ENCODE assay signal across 8 cellular contexts in the genomic region with DNA sequence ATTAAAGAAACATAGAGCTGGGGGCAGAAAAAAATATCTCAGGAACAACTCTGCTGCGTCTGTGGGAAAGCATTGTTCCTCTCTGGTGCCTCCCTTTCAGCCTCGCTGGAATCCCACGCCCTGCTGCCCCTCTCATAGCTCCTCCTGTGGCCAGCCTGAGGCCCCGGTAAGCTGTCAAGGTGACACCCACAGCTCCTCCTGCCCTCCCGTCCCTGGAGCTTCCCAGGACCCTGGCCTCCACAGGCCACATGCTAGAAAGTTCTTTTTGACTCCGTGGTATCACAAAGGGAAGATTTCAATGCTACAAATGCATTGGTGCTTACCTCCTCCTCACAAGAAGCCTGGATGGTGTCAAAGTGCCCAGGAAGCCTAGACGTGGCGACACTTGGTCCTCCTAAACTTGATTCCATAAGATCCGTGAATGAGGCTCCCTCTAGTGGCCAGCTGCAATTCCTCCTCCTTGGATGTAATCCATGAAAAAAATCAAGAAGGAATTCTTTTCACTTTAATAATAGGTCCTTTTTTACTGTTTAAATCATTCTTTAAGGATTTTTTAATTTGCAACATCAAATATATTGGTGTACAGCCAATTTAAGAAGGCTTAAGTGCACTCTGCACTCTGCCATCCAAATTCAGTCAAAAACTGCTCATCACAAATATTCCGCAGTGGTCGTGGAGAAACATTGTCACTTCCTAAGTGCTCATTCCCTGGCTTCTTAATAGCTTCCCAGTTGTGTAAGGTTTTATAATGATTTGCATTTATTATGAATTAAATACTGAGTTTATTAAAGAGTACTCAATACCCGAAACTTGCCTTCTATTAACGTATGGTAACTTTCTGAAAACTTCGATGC.
A peak's percentile ranks its signal among the peaks of the same experiment; 100 is the strongest.
DNase-seq lines count a peak whose midpoint lies in the region; ATAC-seq and TF ChIP-seq lines count a peak whose summit lies in the region.

No MANE protein-coding gene starts in this region.

- POLR2A ChIA-PET in activated CD8-positive, alpha-beta T cell treated with anti-CD3 and anti-CD28 coated beads, Interleukin-2, amount 10 ng/mL, durations not matched to agents 7 days and 5 days (lab: Charles Lee): no interaction called here

- no peaks in the 10 kb centered on the region for H3K4me1 ChIP-seq in aorta (ENCODE audit: control insufficient read depth in 1 of 2, insufficient read depth in 2 of 2, low read length in 2 of 2)

- in situ Hi-C loops in Caki2 (cut with HindIII; ENCODE audit: low pct_unique_long_range_greater_than_20kb, low sequenced_read_pairs): no loop called here

- H3K4me3 ChIP-seq in HFF-Myc (replicated peaks; ENCODE audit: low read depth, low read length) (no peak overlapping the region), fibroblast of the aortic adventitia (ENCODE audit: low read depth, low read length) (no peak overlapping the region), aorta (ENCODE audit: low read length in 2 of 2) (no peak overlapping the region)

- peak; percentile 35 for DNase-seq in Caki2 (ENCODE audit: low read depth)
- peak; percentile 48 for DNase-seq in HFF-Myc (ENCODE audit: extremely low read depth, low read depth)
- DNase-seq in NCI-H460 (ENCODE audit: extremely low read depth, low read depth): peak; percentile 58
- peak; percentile 49 for DNase-seq in activated CD8-positive, alpha-beta T cell treated with anti-CD3 and anti-CD28 coated beads, Interleukin-2, amount 10 ng/mL, durations not matched to agents 7 days and 5 days
- peak; percentile 79 for DNase-seq in fibroblast of the aortic adventitia (ENCODE audit: low read depth)
- DNase-seq in non-pigmented ciliary epithelial cell (ENCODE audit: low read depth): peak; percentile 22
- DNase-seq in aorta: peak; percentile 80 to 85

- H3K36me3 ChIP-seq in aorta (ENCODE audit: control insufficient read depth in 1 of 2, insufficient read depth in 2 of 2, low read length in 1 of 2): no peaks in the 10 kb centered on the region

- no peak overlapping the region for H3K27ac Mint-ChIP-seq in activated CD8-positive, alpha-beta T cell treated with anti-CD3 and anti-CD28 coated beads, Interleukin-2, amount 10 ng/mL, durations not matched to agents 7 days and 5 days

- no peak overlapping the region for H3K27ac ChIP-seq in aorta (ENCODE audit: low read depth in 1 of 2, low read length in 2 of 2)

- H3K4me1 Mint-ChIP-seq in activated CD8-positive, alpha-beta T cell treated with anti-CD3 and anti-CD28 coated beads, Interleukin-2, amount 10 ng/mL, durations not matched to agents 7 days and 5 days (ENCODE audit: low read depth): no peaks in the 10 kb centered on the region

- no peaks in the 10 kb centered on the region for H3K36me3 Mint-ChIP-seq in activated CD8-positive, alpha-beta T cell treated with anti-CD3 and anti-CD28 coated beads, Interleukin-2, amount 10 ng/mL, durations not matched to agents 7 days and 5 days (ENCODE audit: low read depth)

- H3K4me3 Mint-ChIP-seq in activated CD8-positive, alpha-beta T cell treated with anti-CD3 and anti-CD28 coated beads, Interleukin-2, amount 10 ng/mL, durations not matched to agents 7 days and 5 days: no peak overlapping the region

- H3K27me3 ChIP-seq in aorta (ENCODE audit: control insufficient read depth in 1 of 2, insufficient read depth in 2 of 2, low read length in 1 of 2): no peaks in the 10 kb centered on the region

- ATAC-seq in activated CD8-positive, alpha-beta T cell treated with anti-CD3 and anti-CD28 coated beads, Interleukin-2, amount 10 ng/mL, durations not matched to agents 7 days and 5 days: no peak
- ATAC-seq in aorta (ENCODE audit: low FRiP score): no peak
- no peak for ATAC-seq in GM21528 (IDR thresholded peaks at IDR 0.05; ENCODE audit: low FRiP score, unreplicated experiment)

- no peaks in the 10 kb centered on the region for H3K27me3 Mint-ChIP-seq in activated CD8-positive, alpha-beta T cell treated with anti-CD3 and anti-CD28 coated beads, Interleukin-2, amount 10 ng/mL, durations not matched to agents 7 days and 5 days (ENCODE audit: low read depth)

- peak; percentile 95 for TF ChIP-seq CTCF in HFF-Myc (IDR thresholded peaks at IDR 0.05; ENCODE audit: low read depth, low read length, missing control alignments)
- peak; percentile 84 for TF ChIP-seq CTCF in fibroblast of the aortic adventitia (IDR thresholded peaks at IDR 0.05; ENCODE audit: insufficient read depth, low read length)

- 34% methylated on average over 14 of the region's 14 CpGs for WGBS in aorta, 2 donors

- H3K9me3 ChIP-seq in aorta (ENCODE audit: control insufficient read depth, low read length): no peaks in the 10 kb centered on the region

- H3K9me3 Mint-ChIP-seq in activated CD8-positive, alpha-beta T cell treated with anti-CD3 and anti-CD28 coated beads, Interleukin-2, amount 10 ng/mL, durations not matched to agents 7 days and 5 days (ENCODE audit: insufficient read depth): no peaks in the 10 kb centered on the region

- CTCF ChIA-PET in activated CD8-positive, alpha-beta T cell treated with anti-CD3 and anti-CD28 coated beads, Interleukin-2, amount 10 ng/mL, durations not matched to agents 7 days and 5 days (lab: Charles Lee): interaction anchor here (0.6 to 2.1 kb wide), 10 partner anchors 9 to 1561 kb away, joined by 3 to 11 read pairs (median 4); no protein-coding TSS in a partner anchor

- intact Hi-C loops in aorta (cut with DNase I): loop anchor here (2.0 to 5.0 kb wide), 3 partner anchors 57 to 979 kb away; partner anchors contain the start of gene ADCY2 (in 2 of the 2)

Comparison
In these comparisons a context has a peak if more than half of its experiments do, and no peak if none do; other contexts are left out.
1. DNase-seq: peak in every context shown above with its lines; median percentile 82 in aorta; 79 in fibroblast of the aortic adventitia; 58 in NCI-H460; 49 in activated CD8-positive, alpha-beta T cell treated with anti-CD3 and anti-CD28 coated beads, Interleukin-2, amount 10 ng/mL, durations not matched to agents 7 days and 5 days; 48 in HFF-Myc; 35 in Caki2; 22 in non-pigmented ciliary epithelial cell.